8 cellular contexts compared by ENCODE assay signal in genomic region chr1:114716304-114717158, GRCh38. TPM values are rescaled to one million over a fixed set of nuclear protein-coding genes. Genes with fewer than 3 reads are reported as not detected.
DNase-seq lines count a peak whose midpoint lies in the region; ATAC-seq and TF ChIP-seq lines count a peak whose summit lies in the region.

NRAS (minus strand) TSS chr1:114716771; CDS start chr1:114716160, 611 bp downstream.

- DNase-seq in NCI-H526 treated with DMSO at 0.1 percent for 48 hours (lab: John Stamatoyannopoulos, UW) = peak; percentile 65
- DNase-seq in activated CD4-positive, alpha-beta T cell treated with anti-CD3 and anti-CD28 coated beads, Interleukin-2, amount 50 U/mL, for 1 hour = peak; percentile 96
- peak; percentile 95 for DNase-seq in left lobe of liver (ENCODE audit: low spot score)
- DNase-seq in stimulated activated CD4-positive, alpha-beta T cell treated with anti-CD3 and anti-CD28 coated beads, Interleukin-2, amount 100 ng/mL, for 24 hours = peak; percentile 96 to 97

- H3K27ac ChIP-seq in C4-2B = peak within 1 kb of the TSS; percentile 76

- peak within 1 kb of the TSS; percentile 98 for H3K4me3 Mint-ChIP-seq in dendritic cell treated with granulocyte-macrophage colony-stimulating factor and Interleukin-4, amounts not matched to agents 40 ng/mL and 50 ng/mL, for 4 days

- ATAC-seq in GM19351 (IDR thresholded peaks at IDR 0.05; ENCODE audit: unreplicated experiment) (peak; percentile 96), HG03520 (IDR thresholded peaks at IDR 0.05; ENCODE audit: unreplicated experiment) (peak; percentile 93), left lobe of liver (peak; percentile 94)

- intact Hi-C loops in dendritic cell treated with granulocyte-macrophage colony-stimulating factor and Interleukin-4, amounts not matched to agents 40 ng/mL and 50 ng/mL, for 4 days (cut with micrococcal nuclease) = loop anchor here (1.0 to 5.0 kb wide), 3 partner anchors 41 to 369 kb away; partner anchors contain the start of genes BCAS2 and CSDE1

- no peak for TF ChIP-seq CTCF in C4-2B (conservative IDR thresholded peaks at IDR 0.05)

- no peaks in the 10 kb centered on the region for H3K4me1 Mint-ChIP-seq in dendritic cell treated with granulocyte-macrophage colony-stimulating factor and Interleukin-4, amounts not matched to agents 40 ng/mL and 50 ng/mL, for 4 days (ENCODE audit: low read depth)

- H3K27ac Mint-ChIP-seq in dendritic cell treated with granulocyte-macrophage colony-stimulating factor and Interleukin-4, amounts not matched to agents 40 ng/mL and 50 ng/mL, for 4 days = peak within 1 kb of the TSS; percentile 100

- no peaks in the 10 kb centered on the region for H3K27me3 Mint-ChIP-seq in dendritic cell treated with granulocyte-macrophage colony-stimulating factor and Interleukin-4, amounts not matched to agents 40 ng/mL and 50 ng/mL, for 4 days

- H3K9me3 Mint-ChIP-seq in dendritic cell treated with granulocyte-macrophage colony-stimulating factor and Interleukin-4, amounts not matched to agents 40 ng/mL and 50 ng/mL, for 4 days = no peaks in the 10 kb centered on the region

- peaks cover 78% of the 10 kb centered on the region for H3K36me3 Mint-ChIP-seq in dendritic cell treated with granulocyte-macrophage colony-stimulating factor and Interleukin-4, amounts not matched to agents 40 ng/mL and 50 ng/mL, for 4 days (ENCODE audit: low read depth)

RNA-seq across cellular contexts. Expression of gene NRAS, which starts in this region (rescaled TPM):
- total RNA-seq in left lobe of liver = 8.3 TPM

Comparison
In these comparisons a context has a peak if more than half of its experiments do, and no peak if none do; other contexts are left out.
1. Peak in every context shown above with its lines: DNase-seq, ATAC-seq and H3K27ac ChIP-seq.